13 cellular contexts compared by ENCODE assay signal in genomic region chr10:29512460-29512974, GRCh38.
DNase-seq lines count a peak whose midpoint lies in the region; ATAC-seq and TF ChIP-seq lines count a peak whose summit lies in the region.
"Had no signal": no experiment of that assay in that cellular context is flagged by ENCODE, and none has a peak within 500 bp of the region (broad histone marks: within the 10 kb centered on the region; RNA-seq: fewer than 3 reads in every experiment).

No MANE protein-coding gene starts in this region.

- peaks cover 9% of the 10 kb centered on the region for H3K4me1 Mint-ChIP-seq in glutamatergic neuron (ENCODE audit: low read depth, unreplicated experiment)
- H3K4me1 Mint-ChIP-seq: CD8-positive, alpha-beta memory T cell had no signal

- ATAC-seq in HG03108 (IDR thresholded peaks at IDR 0.05; ENCODE audit: unreplicated experiment) (no peak), GM21381 (IDR thresholded peaks at IDR 0.05; ENCODE audit: unreplicated experiment) (no peak), HG02981 (IDR thresholded peaks at IDR 0.05; ENCODE audit: unreplicated experiment) (no peak)

- H3K4me1 ChIP-seq in sigmoid colon, result peaks cover 0 to 53% (median 35%) of the 10 kb centered on the region in 4 donors
- H3K4me1 ChIP-seq: A549 had no signal

- H3K27me3 ChIP-seq in sigmoid colon, result no peaks in the 10 kb centered on the region
- H3K27me3 ChIP-seq: BLaER1 had no signal

- peaks cover 2% of the 10 kb centered on the region for H3K9me3 Mint-ChIP-seq in glutamatergic neuron (ENCODE audit: unreplicated experiment)
- H3K9me3 Mint-ChIP-seq: CD8-positive, alpha-beta memory T cell had no signal

- H3K4me3 Mint-ChIP-seq in glutamatergic neuron (ENCODE audit: unreplicated experiment), result no peak overlapping the region
- H3K4me3 Mint-ChIP-seq: CD8-positive, alpha-beta memory T cell had no signal

- H3K36me3 ChIP-seq in sigmoid colon, result peaks cover 0 to 80% (median 38%) of the 10 kb centered on the region in 4 donors

- H3K27me3 Mint-ChIP-seq in glutamatergic neuron (ENCODE audit: unreplicated experiment), result peaks cover 4% of the 10 kb centered on the region
- H3K27me3 Mint-ChIP-seq: CD8-positive, alpha-beta memory T cell had no signal

- intact Hi-C loops in sigmoid colon (cut with DNase I), result no loop called here

- TF ChIP-seq CTCF in glutamatergic neuron (IDR thresholded peaks at IDR 0.05; ENCODE audit: partially characterized antibody, unreplicated experiment) (no peak), sigmoid colon (IDR thresholded peaks at IDR 0.05) (no peak)

- DNase-seq in EH (ENCODE audit: low read depth) (peak; percentile 32), M059J (ENCODE audit: low read depth) (peak; percentile 50), glutamatergic neuron (no peak), sigmoid colon (no peak)
- DNase-seq: NCI-H2081 treated with DMSO at 0.1 percent for 48 hours; NK-92 treated with Interleukin-12 subunit alpha and Interleukin-12 subunit beta, amount 100 ng/mL, for 24 hours; SHP77 treated with DMSO at 0.1 percent for 48 hours had no signal

- H3K9me3 ChIP-seq in sigmoid colon, result no peaks in the 10 kb centered on the region
- H3K9me3 ChIP-seq: A549, BLaER1 had no signal

- H3K36me3 Mint-ChIP-seq in glutamatergic neuron (ENCODE audit: unreplicated experiment), result no peaks in the 10 kb centered on the region

- TF ChIP-seq POLR2A in sigmoid colon (IDR thresholded peaks at IDR 0.05), result no peak

- peak overlapping the region; percentile 32 to 83 (median 60) for H3K27ac ChIP-seq in sigmoid colon
- H3K27ac ChIP-seq: A549, BLaER1 had no signal

- peak overlapping the region; percentile 80 for H3K27ac Mint-ChIP-seq in glutamatergic neuron (ENCODE audit: unreplicated experiment)
- H3K27ac Mint-ChIP-seq: CD8-positive, alpha-beta memory T cell had no signal

- WGBS in sigmoid colon, 2 donors, result 96% methylated on average over 10 of the region's 10 CpGs

- TF ChIP-seq EP300 in sigmoid colon (IDR thresholded peaks at IDR 0.05), result no peak

- no peak overlapping the region for H3K4me3 ChIP-seq in sigmoid colon
- H3K4me3 ChIP-seq: A549, BLaER1 had no signal

Comparison
In these comparisons a context has a peak if more than half of its experiments do, and no peak if none do; other contexts are left out.
1. DNase-seq: peak in EH (single experiment) and M059J (single experiment); none in glutamatergic neuron (single experiment) and sigmoid colon (single experiment).